Comparison of ENCODE assay signal across 8 cellular contexts in genomic region chr7:151519765-151520418, GRCh38. TPM values are rescaled to one million over a fixed set of nuclear protein-coding genes. Genes with fewer than 3 reads are reported as not detected.
DNase-seq lines count a peak whose midpoint lies in the region; TF ChIP-seq lines count a peak whose summit lies in the region.

Gene RHEB (minus strand): TSS chr7:151519895. CDS start chr7:151519511, 384 bp downstream.

- DNase-seq in GM03348 (ENCODE audit: low spot score), result peak; percentile 97
- DNase-seq in HFFc6, result peak; percentile 99
- DNase-seq in NB4 (ENCODE audit: low read depth), result peak; percentile 100
- peak; percentile 96 for DNase-seq in SK-N-MC (ENCODE audit: low read depth, low spot score)
- DNase-seq in activated naive CD4-positive, alpha-beta T cell treated with anti-CD3 and anti-CD28 coated beads, Interleukin-2, amount 50 U/mL, for 16 hours, result peak; percentile 99
- peak; percentile 98 for DNase-seq in globus pallidus (ENCODE audit: low spot score)
- peak; percentile 79 to 100 (median 96) for DNase-seq in nucleus accumbens (lab: John Stamatoyannopoulos, UW)
- DNase-seq in suprapubic skin (ENCODE audit: low spot score in 2 of 2), result peak; percentile 99 to 100

- TF ChIP-seq CTCF in HFFc6 (IDR thresholded peaks at IDR 0.05) (no peak), NB4 (IDR thresholded peaks at IDR 0.05; ENCODE audit: low read depth, low read length) (no peak), suprapubic skin (IDR thresholded peaks at IDR 0.05) (no peak)

- TF ChIP-seq POLR2A in NB4 (IDR thresholded peaks at IDR 0.05; ENCODE audit: extremely low read depth, insufficient read length), result no peak
- no peak for TF ChIP-seq POLR2A in suprapubic skin (IDR thresholded peaks at IDR 0.05)

- peak within 1 kb of the TSS; percentile 95 for H3K27ac ChIP-seq in SK-N-MC
- H3K27ac ChIP-seq in suprapubic skin, result peak within 1 kb of the TSS; percentile 98

- H3K36me3 Mint-ChIP-seq in HFFc6 (ENCODE audit: low read depth), result peaks cover 16% of the 10 kb centered on the region

- peaks cover 5% of the 10 kb centered on the region for H3K27me3 Mint-ChIP-seq in HFFc6 (ENCODE audit: insufficient read depth)

- H3K9me3 ChIP-seq in SK-N-MC (ENCODE audit: low read depth, low read length), result peaks cover 13% of the 10 kb centered on the region; the same call in 1 of the 2 replicates
- no peaks in the 10 kb centered on the region for H3K9me3 ChIP-seq in suprapubic skin

- whole genome bisulfite sequencing in suprapubic skin, result 0% methylated on average over 20 of the region's 66 CpGs

- no peaks in the 10 kb centered on the region for H3K9me3 Mint-ChIP-seq in HFFc6

- peak; percentile 20 for TF ChIP-seq EP300 in suprapubic skin (IDR thresholded peaks at IDR 0.05)

- peaks cover 38% of the 10 kb centered on the region for H3K4me1 Mint-ChIP-seq in HFFc6 (ENCODE audit: low read depth)

- H3K27ac Mint-ChIP-seq in HFFc6, result peak within 1 kb of the TSS; percentile 97

- H3K36me3 ChIP-seq in SK-N-MC (ENCODE audit: insufficient read depth, low read length) (peaks cover 19% of the 10 kb centered on the region), suprapubic skin (no peaks in the 10 kb centered on the region)

- peak within 1 kb of the TSS; percentile 89 for H3K9ac ChIP-seq in SK-N-MC (ENCODE audit: insufficient read length)

- H3K4me3 ChIP-seq in NB4 (ENCODE audit: low read depth, low read length), result peak within 1 kb of the TSS; percentile 88
- H3K4me3 ChIP-seq in SK-N-MC, result peak within 1 kb of the TSS; percentile 84
- H3K4me3 ChIP-seq in suprapubic skin, result peak within 1 kb of the TSS; percentile 71

- H3K4me3 Mint-ChIP-seq in HFFc6, result peak within 1 kb of the TSS; percentile 99

- H3K4me1 ChIP-seq in suprapubic skin, result peaks cover 27% of the 10 kb centered on the region

- H3K27me3 ChIP-seq in suprapubic skin, result no peaks in the 10 kb centered on the region

RNA-seq across cellular contexts. Expression of gene RHEB, which starts in this region (rescaled TPM):
- total RNA-seq in HFFc6 (2021; fragmentation: NEBNext Ultra II Directional; extraction: Animal tissue kit (Norgen Biotek cat#: 25700)), result 100 to 1,000 TPM; 104 to 122 (median 118) TPM
- total RNA-seq in suprapubic skin, result 10 to 100 TPM; 46.5 to 62.2 (median 53.9) TPM

Comparison
In these comparisons a context has a peak if more than half of its experiments do, and no peak if none do; other contexts are left out.
1. Peak in every context shown above with its lines: DNase-seq, H3K4me3 ChIP-seq and H3K27ac ChIP-seq.